ENCODE assay signal across 8 cellular contexts in genomic region chr7:105268511-105269392, GRCh38.
DNase-seq lines count a peak whose midpoint lies in the region; ATAC-seq and TF ChIP-seq lines count a peak whose summit lies in the region.

No MANE protein-coding gene starts in this region.

- intact Hi-C loops in ascending aorta (cut with DNase I) (no loop called here), sigmoid colon (cut with DNase I) (no loop called here)

- H3K27ac ChIP-seq in ascending aorta (peak overlapping the region; percentile 47 to 67), right atrium auricular region (peak overlapping the region; percentile 80 to 82), sigmoid colon (peak overlapping the region; percentile 70 to 81 (median 78))

- DNase-seq in AG20443 (ENCODE audit: low spot score) (peak; percentile 64), NCI-H2196 treated with DMSO at 0.1 percent for 48 hours (lab: John Stamatoyannopoulos, UW; ENCODE audit: unreplicated experiment) (peak; percentile 33), ascending aorta (ENCODE audit: low spot score in 2 of 2) (no peak), right atrium auricular region (ENCODE audit: low spot score) (no peak), sigmoid colon (no peak), activated gamma-delta T cell treated with Interleukin-2 at 50 U/mL for 16 hours (no peak)

- H3K4me1 ChIP-seq in ascending aorta (peaks cover 0 to 18% of the 10 kb centered on the region in 2 donors), right atrium auricular region (peaks cover 0 to 23% of the 10 kb centered on the region in 2 donors), sigmoid colon (peaks cover 0 to 38% (median 25%) of the 10 kb centered on the region in 4 donors)

- peak; percentile 73 for ATAC-seq in GM18498 (IDR thresholded peaks at IDR 0.05; ENCODE audit: unreplicated experiment)
- peak; percentile 70 for ATAC-seq in HG03025 (IDR thresholded peaks at IDR 0.05; ENCODE audit: low FRiP score, unreplicated experiment)

- TF ChIP-seq EP300 in sigmoid colon (IDR thresholded peaks at IDR 0.05): no peak

- H3K27me3 ChIP-seq in ascending aorta (no peaks in the 10 kb centered on the region), right atrium auricular region (no peaks in the 10 kb centered on the region), sigmoid colon (no peaks in the 10 kb centered on the region)

- no peaks in the 10 kb centered on the region for H3K36me3 ChIP-seq in ascending aorta
- no peaks in the 10 kb centered on the region for H3K36me3 ChIP-seq in right atrium auricular region
- no peaks in the 10 kb centered on the region for H3K36me3 ChIP-seq in sigmoid colon

- no peaks in the 10 kb centered on the region for H3K9me3 ChIP-seq in ascending aorta
- H3K9me3 ChIP-seq in right atrium auricular region: no peaks in the 10 kb centered on the region
- no peaks in the 10 kb centered on the region for H3K9me3 ChIP-seq in sigmoid colon

- H3K4me3 ChIP-seq in ascending aorta (peak overlapping the region; percentile 52 to 53), right atrium auricular region (peak overlapping the region; percentile 26 to 41), sigmoid colon (peak overlapping the region; percentile 15 to 50 (median 41))

- TF ChIP-seq POLR2A in sigmoid colon (IDR thresholded peaks at IDR 0.05): no peak

- TF ChIP-seq CTCF in ascending aorta (IDR thresholded peaks at IDR 0.05) (no peak), right atrium auricular region (IDR thresholded peaks at IDR 0.05) (no peak), sigmoid colon (IDR thresholded peaks at IDR 0.05) (no peak)

- WGBS in sigmoid colon, 2 donors: 1% methylated on average over 6 of the region's 6 CpGs

Comparison
In these comparisons a context has a peak if more than half of its experiments do, and no peak if none do; other contexts are left out.
1. DNase-seq: peak in AG20443 (single experiment) and NCI-H2196 treated with DMSO at 0.1 percent for 48 hours (single experiment); none in ascending aorta (0 of 2), right atrium auricular region (single experiment), sigmoid colon (single experiment) and activated gamma-delta T cell treated with Interleukin-2 at 50 U/mL for 16 hours (single experiment).
2. Peak in every context shown above with its lines, with median percentiles within 50 percentile points of each other: H3K27ac ChIP-seq and H3K4me3 ChIP-seq.